Comparison of ENCODE assay signal across 16 cellular contexts in genomic region chr4:101973331-101973730, GRCh38.
"Had no signal": no experiment of that assay in that cellular context is flagged by ENCODE, and none has a peak within 500 bp of the region (broad histone marks: within the 10 kb centered on the region; RNA-seq: fewer than 3 reads in every experiment).

No MANE protein-coding gene starts in this region.

- H3K36me3 Mint-ChIP-seq: activated naive CD4-positive, alpha-beta T cell treated with anti-CD3 and anti-CD28 coated beads, Interleukin-2, amount 50 U/mL, for 24 hours; natural killer cell had no signal

- H3K4me3 Mint-ChIP-seq: activated naive CD4-positive, alpha-beta T cell treated with anti-CD3 and anti-CD28 coated beads, Interleukin-2, amount 50 U/mL, for 24 hours; activated T-cell treated with anti-CD3 and anti-CD28 coated beads, Interleukin-2, amount 50 U/mL, for 72 hours; natural killer cell; stimulated activated naive B cell treated with anti-CD40 and anti-IgM and Interleukin-4, amounts not matched to agents 10 μg/mL and 1 μg/mL and 100 μg/mL, for 72 hours had no signal

- H3K4me1 Mint-ChIP-seq: activated naive CD4-positive, alpha-beta T cell treated with anti-CD3 and anti-CD28 coated beads, Interleukin-2, amount 50 U/mL, for 24 hours had no signal

- H3K27me3 ChIP-seq: cardiac muscle cell, dorsolateral prefrontal cortex, neutrophil, pancreas, spleen, tibial nerve had no signal

- H3K4me3 ChIP-seq: cardiac muscle cell, dorsolateral prefrontal cortex, lower lobe of right lung, pancreas, spleen, tibial nerve had no signal

- H3K4me1 ChIP-seq: lower lobe of right lung, pancreas had no signal

- H3K9me3 ChIP-seq: lower lobe of right lung, neutrophil, pancreas, spleen, tibial nerve had no signal

- H3K27me3 Mint-ChIP-seq: stimulated activated naive B cell treated with anti-CD40 and anti-IgM and Interleukin-4, amounts not matched to agents 10 μg/mL and 1 μg/mL and 100 μg/mL, for 72 hours had no signal

- DNase-seq: activated CD4-positive, alpha-beta T cell treated with anti-CD3 and anti-CD28 coated beads for 1 hour; activated effector memory CD4-positive, alpha-beta T cell treated with anti-CD3 and anti-CD28 coated beads, Interleukin-2, amount 50 U/mL, for 16 hours; activated T-cell treated with anti-CD3 and anti-CD28 coated beads, Interleukin-2, amount 50 U/mL, for 72 hours; dorsolateral prefrontal cortex; lower lobe of right lung; natural killer cell; pancreas; spleen; stimulated activated CD4-positive, alpha-beta T cell treated with anti-CD3 and anti-CD28 coated beads, Interleukin-4, amount 100 ng/mL, for 4 hours; stimulated activated naive B cell treated with anti-CD40 and anti-IgM and Interleukin-4, amounts not matched to agents 10 μg/mL and 1 μg/mL and 100 μg/mL, for 72 hours; SW 1271 had no signal

- H3K27ac Mint-ChIP-seq: activated naive CD4-positive, alpha-beta T cell treated with anti-CD3 and anti-CD28 coated beads, Interleukin-2, amount 50 U/mL, for 24 hours; activated T-cell treated with anti-CD3 and anti-CD28 coated beads, Interleukin-2, amount 50 U/mL, for 72 hours; natural killer cell had no signal

- H3K36me3 ChIP-seq: cardiac muscle cell, lower lobe of right lung, neutrophil, pancreas, spleen, tibial nerve had no signal

- ATAC-seq: activated T-cell treated with anti-CD3 and anti-CD28 coated beads, Interleukin-2, amount 50 U/mL, for 72 hours; lower lobe of right lung; pancreas; sciatic nerve had no signal

- H3K9me3 Mint-ChIP-seq: activated naive CD4-positive, alpha-beta T cell treated with anti-CD3 and anti-CD28 coated beads, Interleukin-2, amount 50 U/mL, for 24 hours; activated T-cell treated with anti-CD3 and anti-CD28 coated beads, Interleukin-2, amount 50 U/mL, for 72 hours had no signal

- H3K27ac ChIP-seq: cardiac muscle cell, dorsolateral prefrontal cortex, lower lobe of right lung, neutrophil, pancreas, tibial nerve had no signal
